In the genomic region with DNA sequence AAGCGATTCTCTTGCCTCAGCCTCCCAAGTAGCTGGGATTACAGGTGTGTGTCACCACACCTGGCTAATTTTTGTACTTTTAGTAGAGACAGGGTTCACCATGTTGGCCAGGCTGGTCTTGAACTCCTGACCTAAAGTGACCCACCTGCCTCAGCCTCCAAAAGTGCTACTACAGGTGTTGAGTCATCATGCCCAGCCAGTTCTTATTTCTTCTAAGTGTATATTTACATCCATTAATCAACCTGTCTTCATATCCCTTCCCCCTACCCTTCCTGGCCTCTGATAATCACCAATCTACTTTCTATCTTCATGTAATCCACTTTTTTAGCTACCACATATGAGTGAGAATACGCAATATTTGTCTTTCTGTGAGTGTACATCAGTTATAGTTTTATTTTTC, we compare ENCODE assay signal across 17 cellular contexts. TPM values are rescaled to one million over a fixed set of nuclear protein-coding genes. Genes with fewer than 3 reads are reported as not detected.
"Had no signal": no experiment of that assay in that cellular context is flagged by ENCODE, and none has a peak within 500 bp of the region (broad histone marks: within the 10 kb centered on the region; RNA-seq: fewer than 3 reads in every experiment).

No MANE protein-coding gene starts in this region.

RNA-seq across cellular contexts. Expression of a gene that starts 42.4 kb away (rescaled TPM):
- total RNA-seq: activated CD4-positive, alpha-beta memory T cell treated with anti-CD3 and anti-CD28 coated beads, Interleukin-2, amount 10 ng/mL, durations not matched to agents 7 days and 5 days; activated CD4-positive, alpha-beta T cell treated with anti-CD3 and anti-CD28 coated beads, Interleukin-2, amount 10 ng/mL, durations not matched to agents 24 days and 14 days; activated CD8-positive, alpha-beta memory T cell treated with anti-CD3 and anti-CD28 coated beads, Interleukin-2, amount 10 ng/mL, durations not matched to agents 7 days and 5 days; activated CD8-positive, alpha-beta T cell treated with anti-CD3 and anti-CD28 coated beads, Interleukin-2, amount 10 ng/mL, durations not matched to agents 7 days and 5 days; activated naive CD4-positive, alpha-beta T cell treated with anti-CD3 and anti-CD28 coated beads for 36 hours; activated naive CD4-positive, alpha-beta T cell treated with anti-CD3 and anti-CD28 coated beads, Interleukin-2, amount 50 U/mL, for 72 hours; activated naive CD8-positive, alpha-beta T cell treated with anti-CD3 and anti-CD28 coated beads, Interleukin-2, amount 10 ng/mL, durations not matched to agents 7 days and 5 days; activated T-helper 1 cell treated with anti-CD3 and anti-CD28 coated beads, Interleukin-12 subunit alpha, Interleukin-12 subunit beta, Interleukin-2, Interleukin-4 antibody, amounts not matched to agents 30 ng/mL and 10 ng/mL and 1 ng/mL, durations not matched to agents 14 hours and 24 hours and 36 hours; activated T-helper 17 cell treated with anti-CD3 and anti-CD28 coated beads, Interleukin-2, amount 50 U/mL, for 72 hours; ascending aorta; bronchial epithelial cell; cardiac muscle cell; T-cell; T-helper 1 cell treated with Interleukin-12 subunit alpha and Interleukin-12 subunit beta and Interleukin-4 antibody, amounts not matched to agents 30 ng/mL and 1 ng/mL, for 36 hours; T-helper 17 cell; T-helper 2 cell treated with Interferon-gamma antibody and Interleukin-4, amounts not matched to agents 100 ng/mL and 5 ng/mL, for 36 hours; WTC11 had no signal
- polyA plus RNA-seq: cardiac muscle cell had no signal

RNA-seq across cellular contexts. Expression of a gene that starts 53.7 kb away (rescaled TPM):
- total RNA-seq: activated CD4-positive, alpha-beta memory T cell treated with anti-CD3 and anti-CD28 coated beads, Interleukin-2, amount 10 ng/mL, durations not matched to agents 7 days and 5 days; activated CD4-positive, alpha-beta T cell treated with anti-CD3 and anti-CD28 coated beads, Interleukin-2, amount 10 ng/mL, durations not matched to agents 24 days and 14 days; activated CD8-positive, alpha-beta memory T cell treated with anti-CD3 and anti-CD28 coated beads, Interleukin-2, amount 10 ng/mL, durations not matched to agents 7 days and 5 days; activated CD8-positive, alpha-beta T cell treated with anti-CD3 and anti-CD28 coated beads, Interleukin-2, amount 10 ng/mL, durations not matched to agents 7 days and 5 days; activated naive CD4-positive, alpha-beta T cell treated with anti-CD3 and anti-CD28 coated beads for 36 hours; activated naive CD4-positive, alpha-beta T cell treated with anti-CD3 and anti-CD28 coated beads, Interleukin-2, amount 50 U/mL, for 72 hours; activated naive CD8-positive, alpha-beta T cell treated with anti-CD3 and anti-CD28 coated beads, Interleukin-2, amount 10 ng/mL, durations not matched to agents 7 days and 5 days; activated T-helper 1 cell treated with anti-CD3 and anti-CD28 coated beads, Interleukin-12 subunit alpha, Interleukin-12 subunit beta, Interleukin-2, Interleukin-4 antibody, amounts not matched to agents 30 ng/mL and 10 ng/mL and 1 ng/mL, durations not matched to agents 14 hours and 24 hours and 36 hours; activated T-helper 17 cell treated with anti-CD3 and anti-CD28 coated beads, Interleukin-2, amount 50 U/mL, for 72 hours; ascending aorta; bronchial epithelial cell; cardiac muscle cell; T-cell; T-helper 1 cell treated with Interleukin-12 subunit alpha and Interleukin-12 subunit beta and Interleukin-4 antibody, amounts not matched to agents 30 ng/mL and 1 ng/mL, for 36 hours; T-helper 17 cell; T-helper 2 cell treated with Interferon-gamma antibody and Interleukin-4, amounts not matched to agents 100 ng/mL and 5 ng/mL, for 36 hours; WTC11 had no signal
- polyA plus RNA-seq: cardiac muscle cell had no signal
